7 cellular contexts compared by ENCODE assay signal in genomic region chr3:114624676-114625181, GRCh38.
DNase-seq lines count a peak whose midpoint lies in the region; ATAC-seq lines count a peak whose summit lies in the region.

No MANE protein-coding gene starts in this region.

- H3K27me3 ChIP-seq in HUES6 (ENCODE audit: control insufficient read depth, insufficient read depth, low read length), result no peaks in the 10 kb centered on the region

- H3K4me3 ChIP-seq in HUES6 (ENCODE audit: low read depth, low read length), result no peak overlapping the region

- peak; percentile 86 for DNase-seq in amniotic stem cell (lab: John Stamatoyannopoulos, UW)
- DNase-seq in cardiac septum (ENCODE audit: low spot score), result peak; percentile 97
- DNase-seq in posterior cingulate gyrus, result peak; percentile 64 to 97 (median 88)
- DNase-seq in AML-193 (lab: John Stamatoyannopoulos, UW), result no peak

- 0 out of 2 replicates have a peak overlapping the region, but pooled peaks have one; percentile 41 for H3K27ac ChIP-seq in HUES6 (ENCODE audit: low read depth, low read length)

- H3K9ac ChIP-seq in HUES6 (ENCODE audit: low read length), result peak overlapping the region; percentile 31

- no peaks in the 10 kb centered on the region for H3K36me3 ChIP-seq in HUES6 (ENCODE audit: control insufficient read depth, insufficient read depth, low read length)

- no peak for ATAC-seq in GM18520 (IDR thresholded peaks at IDR 0.05; ENCODE audit: unreplicated experiment)
- no peak for ATAC-seq in GM21447 (IDR thresholded peaks at IDR 0.05; ENCODE audit: unreplicated experiment)

- intact Hi-C loops in cardiac septum (cut with DNase I) (loop anchor here (5.0 kb wide), 6 partner anchors 33 to 242 kb away; no protein-coding TSS in a partner anchor), posterior cingulate gyrus (cut with DNase I) (no loop called here)

- H3K9me3 ChIP-seq in HUES6 (ENCODE audit: control insufficient read depth, insufficient read depth, low read depth, low read length), result no peaks in the 10 kb centered on the region

- H3K4me1 ChIP-seq in HUES6 (ENCODE audit: control insufficient read depth, insufficient read depth, low read length), result peaks cover 5% of the 10 kb centered on the region; the same call in 1 of the 2 replicates

Comparison
In these comparisons a context has a peak if more than half of its experiments do, and no peak if none do; other contexts are left out.
1. DNase-seq: peak in amniotic stem cell (single experiment), cardiac septum (single experiment) and posterior cingulate gyrus (10 of 10); none in AML-193 (0 of 2).